ENCODE assay signal across 8 cellular contexts in the genomic region with DNA sequence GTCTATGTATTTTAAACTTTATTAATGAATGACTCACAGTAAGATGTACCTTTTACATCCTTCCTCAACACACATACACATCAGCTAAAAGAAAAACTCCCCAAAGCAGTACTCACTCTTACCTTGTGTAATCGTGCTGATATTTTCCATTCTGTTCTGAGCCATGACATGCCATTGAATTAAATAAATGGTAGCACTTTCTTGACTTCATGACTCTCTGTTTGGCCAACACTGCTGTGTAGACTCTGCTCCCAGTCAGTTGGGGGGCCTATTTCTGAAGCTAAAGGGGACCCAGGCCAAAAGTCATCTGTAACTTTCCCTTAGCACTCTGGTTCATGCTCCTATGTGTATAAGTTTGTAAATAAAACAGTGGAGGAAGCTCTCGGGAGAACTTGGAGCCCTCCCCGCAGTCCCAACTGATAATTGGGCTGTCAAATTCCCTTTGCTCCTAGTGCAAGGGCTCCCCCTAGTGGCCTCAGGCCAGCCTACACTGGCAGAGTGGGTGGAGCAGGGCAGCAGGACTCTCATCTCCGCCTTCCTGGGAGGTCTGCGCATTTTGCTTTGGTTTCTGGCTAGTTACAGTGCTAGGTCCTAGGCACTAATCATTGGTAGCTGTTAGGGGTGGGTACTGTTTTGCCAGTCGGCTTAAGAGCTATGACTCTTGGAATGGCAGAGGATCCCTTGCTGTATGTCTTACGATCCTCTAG. TPM values are rescaled to one million over a fixed set of nuclear protein-coding genes. Genes with fewer than 3 reads are reported as not detected.
DNase-seq lines count a peak whose midpoint lies in the region; ATAC-seq and TF ChIP-seq lines count a peak whose summit lies in the region.

No MANE protein-coding gene starts in this region.

- dilution Hi-C loops in IMR-90 (cut with HindIII; ENCODE audit: low sequenced_read_pairs, unreplicated experiment): no loop called here

- no TSS peak for BruUV-seq in IMR-90 (replicated peaks; lab: Mats Ljungman, UMichigan)

- no peaks in the 10 kb centered on the region for H3F3A ChIP-seq in DOHH2 (ENCODE audit: control insufficient read depth, insufficient read depth)

- H4K8ac ChIP-seq in IMR-90 (ENCODE audit: low read depth in 2 of 2, low read length in 2 of 2): peak overlapping the region in 1 of 2 experiments; percentile 72; a peak in 2 of 4 replicates

- no peaks in the 10 kb centered on the region for H3K9me3 Mint-ChIP-seq in activated T-helper 17 cell treated with anti-CD3 and anti-CD28 coated beads, Interleukin-2, amount 50 U/mL, for 72 hours

- intact Hi-C loops in IMR-90 (cut with micrococcal nuclease): loop anchor here (2.0 to 10.0 kb wide), 4 partner anchors 110 to 1536 kb away; no protein-coding TSS in a partner anchor

- DNase-seq in IMR-90 (peak; percentile 79), RKO (ENCODE audit: low spot score) (peak; percentile 66), foreskin fibroblast (peak; percentile 59 to 91), occipital lobe (lab: John Stamatoyannopoulos, UW) (peak; percentile 15), tibial nerve (ENCODE audit: low spot score in 2 of 2) (peak; percentile 43 to 80)

- no peak overlapping the region for H3K27ac ChIP-seq in DOHH2 (ENCODE audit: low read depth, low read length)
- no peak overlapping the region for H3K27ac ChIP-seq in IMR-90 (ENCODE audit: insufficient read depth, low read length)
- H3K27ac ChIP-seq in tibial nerve: no peak overlapping the region

- no peak overlapping the region for H3K14ac ChIP-seq in IMR-90 (replicated peaks; ENCODE audit: low read depth, low read length)

- no peak overlapping the region for H3K4me3 ChIP-seq in DOHH2 (ENCODE audit: low read length)
- no peak overlapping the region for H3K4me3 ChIP-seq in IMR-90 (ENCODE audit: insufficient read depth, low read depth, low read length)
- H3K4me3 ChIP-seq in foreskin fibroblast (ENCODE audit: low read depth in 1 of 2, low read length in 2 of 2): no peak overlapping the region
- H3K4me3 ChIP-seq in tibial nerve: no peak overlapping the region

- no peak overlapping the region for H3K9ac ChIP-seq in IMR-90 (ENCODE audit: low read depth, low read length)

- H3K36me3 ChIP-seq in DOHH2 (ENCODE audit: control insufficient read depth, low read length): no peaks in the 10 kb centered on the region
- no peaks in the 10 kb centered on the region for H3K36me3 ChIP-seq in IMR-90 (ENCODE audit: control insufficient read depth, insufficient read depth, low read length)
- no peaks in the 10 kb centered on the region for H3K36me3 ChIP-seq in tibial nerve

- in situ Hi-C loops in IMR-90 (cut with MboI; ENCODE audit: low sequenced_read_pairs): loop anchor here (5.0 to 25.0 kb wide), 2 partner anchors 1309 to 1539 kb away; no protein-coding TSS in a partner anchor

- peak; percentile 92 for TF ChIP-seq CTCF in DOHH2 (IDR thresholded peaks at IDR 0.05; ENCODE audit: low read depth, low read length, poor library complexity, severe bottlenecking)
- TF ChIP-seq CTCF in IMR-90 (conservative IDR thresholded peaks at IDR 0.05; ENCODE audit: low read depth, low read length): peak; percentile 95
- peak; percentile 99 for TF ChIP-seq CTCF in foreskin fibroblast (IDR thresholded peaks at IDR 0.05; ENCODE audit: low read depth, low read length)
- peak; percentile 68 to 85 (median 77) for TF ChIP-seq CTCF in tibial nerve (IDR thresholded peaks at IDR 0.05)

- H2AK9ac ChIP-seq in IMR-90 (replicated peaks; ENCODE audit: low read depth, low read length, poor library complexity): no peak overlapping the region

- 0 out of 2 replicates have a peak overlapping the region, but pooled peaks have one; percentile 1 for H3K4ac ChIP-seq in IMR-90 (ENCODE audit: low read depth, low read length)

- peak overlapping the region; percentile 59; the same call in 1 of the 3 replicates for H2BK15ac ChIP-seq in IMR-90 (ENCODE audit: low read depth, low read length)

- POLR2A ChIA-PET in IMR-90 (lab: Charles Lee; ENCODE audit: unreplicated experiment): interaction anchor here (0.6 kb wide), 2 partner anchors 146 to 580 kb away, joined by 3 read pairs; no protein-coding TSS in a partner anchor

- H3K4me1 ChIP-seq in DOHH2 (ENCODE audit: control insufficient read depth, low read length) (no peaks in the 10 kb centered on the region), IMR-90 (ENCODE audit: control insufficient read depth, insufficient read depth, low read length) (peaks cover 13% of the 10 kb centered on the region), tibial nerve (peaks cover 0 to 8% (median 0%) of the 10 kb centered on the region in 4 donors)

- H2BK20ac ChIP-seq in IMR-90 (ENCODE audit: low read depth, low read length): peak overlapping the region; percentile 35; the same call in 1 of the 2 replicates

- H2AFZ ChIP-seq in IMR-90 (replicated peaks; ENCODE audit: low read length, poor library complexity): peak overlapping the region; percentile 77

- no peaks in the 10 kb centered on the region for H3K9me2 ChIP-seq in DOHH2 (replicated peaks; ENCODE audit: control insufficient read depth, low read length)

- no peak overlapping the region for H3K56ac ChIP-seq in IMR-90 (ENCODE audit: extremely low read depth, insufficient read depth, low read length)

- WGBS in IMR-90 (ENCODE audit: extremely low coverage in 2 of 2, insufficient read length in 1 of 2), 2 experiments: 33% methylated on average over 1 of the region's 7 CpGs; no CpG with 5 or more reads in 1 of the 2 experiments
- WGBS in tibial nerve, 2 donors: 24 to 33% methylated on average over 7 of the region's 7 CpGs

- H3K4me1 Mint-ChIP-seq in activated T-helper 17 cell treated with anti-CD3 and anti-CD28 coated beads, Interleukin-2, amount 50 U/mL, for 72 hours: no peaks in the 10 kb centered on the region

- H4K91ac ChIP-seq in IMR-90 (ENCODE audit: insufficient read depth, low read depth, low read length): no peak overlapping the region

- CTCF ChIA-PET in IMR-90 (lab: Yijun Ruan, JAX): interaction anchor here (0.5 to 1.4 kb wide), 17 partner anchors 10 to 1426 kb away, joined by 3 to 5 read pairs (median 3); no protein-coding TSS in a partner anchor

- H3K4me2 ChIP-seq in DOHH2 (ENCODE audit: low read length) (no peak overlapping the region), IMR-90 (ENCODE audit: low read depth, low read length) (peak overlapping the region; percentile 72)

- TF ChIP-seq EP300 in tibial nerve (IDR thresholded peaks at IDR 0.05): no peak

- no peaks in the 10 kb centered on the region for H3K79me1 ChIP-seq in IMR-90 (ENCODE audit: low read depth in 1 of 2, low read length in 2 of 2)

- H2BK5ac ChIP-seq in IMR-90 (ENCODE audit: low read depth, low read length, poor library complexity, severe bottlenecking): no peak overlapping the region

- TF ChIP-seq RAD21 in IMR-90 (IDR thresholded peaks at IDR 0.05; ENCODE audit: low read length): peak; percentile 91

- H3K79me2 ChIP-seq in DOHH2 (ENCODE audit: control insufficient read depth, low read length): no peaks in the 10 kb centered on the region

- H4K20me1 ChIP-seq in DOHH2 (ENCODE audit: control insufficient read depth, insufficient read depth, low read depth, low read length) (no peaks in the 10 kb centered on the region), IMR-90 (ENCODE audit: insufficient read depth, low read length) (no peaks in the 10 kb centered on the region)

- H2AK5ac ChIP-seq in IMR-90 (ENCODE audit: low read depth, low read length): no peak overlapping the region

- peaks cover 9% of the 10 kb centered on the region for H3K9me1 ChIP-seq in IMR-90 (ENCODE audit: insufficient read depth, low read length)

- H3K27me3 ChIP-seq in DOHH2 (ENCODE audit: control insufficient read depth, low read length): peaks cover 3% of the 10 kb centered on the region; the same call in 1 of the 2 replicates
- no peaks in the 10 kb centered on the region for H3K27me3 ChIP-seq in IMR-90 (ENCODE audit: control insufficient read depth, insufficient read depth, low read length)
- H3K27me3 ChIP-seq in tibial nerve: peaks cover 0 to 4% of the 10 kb centered on the region in 2 donors

- H3K23ac ChIP-seq in IMR-90 (ENCODE audit: low read depth, low read length): no peak overlapping the region

- no peak overlapping the region for H3K18ac ChIP-seq in IMR-90 (ENCODE audit: low read depth, low read length)

- peak overlapping the region; percentile 14; the same call in 1 of the 2 replicates for H2BK120ac ChIP-seq in IMR-90 (ENCODE audit: low read depth, low read length)

- H3K9me3 ChIP-seq in DOHH2 (ENCODE audit: control insufficient read depth, insufficient read depth, low read length) (no peaks in the 10 kb centered on the region), IMR-90 (ENCODE audit: control insufficient read depth, insufficient read depth, low read length) (no peaks in the 10 kb centered on the region), tibial nerve (no peaks in the 10 kb centered on the region)

- TF ChIP-seq POLR2A in IMR-90 (IDR thresholded peaks at IDR 0.05; ENCODE audit: low read depth, low read length): no peak
- no peak for TF ChIP-seq POLR2A in tibial nerve (IDR thresholded peaks at IDR 0.05)

- no peak overlapping the region for H4K5ac ChIP-seq in IMR-90 (ENCODE audit: low read depth, low read length)

- H3K27me3 Mint-ChIP-seq in activated T-helper 17 cell treated with anti-CD3 and anti-CD28 coated beads, Interleukin-2, amount 50 U/mL, for 72 hours: peaks cover 24% of the 10 kb centered on the region

- no peak overlapping the region for H3K4me3 Mint-ChIP-seq in activated T-helper 17 cell treated with anti-CD3 and anti-CD28 coated beads, Interleukin-2, amount 50 U/mL, for 72 hours

- H3K27ac Mint-ChIP-seq in activated T-helper 17 cell treated with anti-CD3 and anti-CD28 coated beads, Interleukin-2, amount 50 U/mL, for 72 hours: no peak overlapping the region

- ATAC-seq in GM21723 (IDR thresholded peaks at IDR 0.05; ENCODE audit: unreplicated experiment) (peak; percentile 75), IMR-90 (ENCODE audit: low read depth) (peak; percentile 93)
- peak; percentile 59 for ATAC-seq in activated T-helper 17 cell treated with anti-CD3 and anti-CD28 coated beads, Interleukin-2, amount 50 U/mL, for 72 hours (replicated peaks)

- no peaks in the 10 kb centered on the region for H3K36me3 Mint-ChIP-seq in activated T-helper 17 cell treated with anti-CD3 and anti-CD28 coated beads, Interleukin-2, amount 50 U/mL, for 72 hours (ENCODE audit: low read depth)

RNA-seq across cellular contexts. Expression of a gene that starts 1.7 kb away (rescaled TPM):
- total RNA-seq in IMR-90 (2012; rRNA removed) (under 0.01 TPM in 1 of 2 replicates, not detected in the other), occipital lobe (0.47 TPM), tibial nerve (not detected)
- polyA plus RNA-seq in IMR-90 (2012; rRNA removed): not detected in 2 replicates
- polyA plus RNA-seq in IMR-90 (2012; cell fraction: cytosol; rRNA removed): not detected in 2 replicates
- 0.05 TPM in 1 of 2 replicates, not detected in the other for polyA plus RNA-seq in IMR-90 (2012; cell fraction: nucleus; rRNA removed; ENCODE audit: low replicate concordance)
- total RNA-seq in activated T-helper 17 cell treated with anti-CD3 and anti-CD28 coated beads, Interleukin-2, amount 50 U/mL, for 72 hours: not detected

RNA-seq across cellular contexts. Expression of a gene that starts 33.7 kb away (rescaled TPM):
- total RNA-seq in IMR-90 (2012; rRNA removed) (not detected in 2 replicates), occipital lobe (not detected), tibial nerve (not detected)
- polyA plus RNA-seq in IMR-90 (2012; rRNA removed): not detected in 2 replicates
- not detected in 2 replicates for polyA plus RNA-seq in IMR-90 (2012; cell fraction: cytosol; rRNA removed)
- not detected in 2 replicates for polyA plus RNA-seq in IMR-90 (2012; cell fraction: nucleus; rRNA removed; ENCODE audit: low replicate concordance)
- not detected for total RNA-seq in activated T-helper 17 cell treated with anti-CD3 and anti-CD28 coated beads, Interleukin-2, amount 50 U/mL, for 72 hours

Comparison
In these comparisons a context has a peak if more than half of its experiments do, and no peak if none do; other contexts are left out.
1. DNase-seq: peak in every context shown above with its lines; median percentile 79 in IMR-90; 75 in foreskin fibroblast; 66 in RKO; 62 in tibial nerve; 15 in occipital lobe.